Comparison of ENCODE assay signal across 24 cellular contexts in the genomic region with DNA sequence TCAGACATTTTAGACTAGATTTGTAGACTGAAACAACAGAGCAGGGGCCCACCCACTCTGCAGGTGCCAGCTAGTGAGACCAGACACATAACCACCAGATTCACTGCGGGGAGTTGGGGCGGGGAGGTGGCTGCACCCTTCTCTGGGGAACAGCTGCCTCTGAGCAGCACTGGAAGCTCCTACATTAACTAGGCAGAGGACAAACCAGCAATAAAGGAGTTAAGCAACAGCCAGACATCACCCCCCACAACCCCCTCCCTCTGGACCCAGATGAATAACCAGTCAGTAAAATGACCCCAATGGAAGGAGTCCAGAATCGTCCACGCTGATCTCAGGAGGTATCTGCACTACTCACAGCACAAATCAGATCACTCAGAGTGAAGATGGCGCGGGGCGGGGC.
"Had no signal": no experiment of that assay in that cellular context is flagged by ENCODE, and none has a peak within 500 bp of the region (broad histone marks: within the 10 kb centered on the region; RNA-seq: fewer than 3 reads in every experiment).

No MANE protein-coding gene starts in this region.

- H3K4me1 Mint-ChIP-seq: activated CD4-positive, alpha-beta T cell treated with anti-CD3 and anti-CD28 coated beads for 36 hours; activated T-helper 17 cell treated with anti-CD3 and anti-CD28 coated beads, Interleukin-2, amount 50 U/mL, for 72 hours; memory B cell; naive B cell had no signal

- H3K27me3 ChIP-seq: brain microvascular endothelial cell, gastrocnemius medialis had no signal

- H3K27ac Mint-ChIP-seq: activated CD4-positive, alpha-beta T cell treated with anti-CD3 and anti-CD28 coated beads for 36 hours; activated naive CD4-positive, alpha-beta T cell treated with anti-CD3 and anti-CD28 coated beads, Interleukin-2, amount 50 U/mL, for 72 hours; activated T-cell treated with anti-CD3 and anti-CD28 coated beads, Interleukin-2, amount 50 U/mL, for 24 hours; activated T-helper 17 cell treated with anti-CD3 and anti-CD28 coated beads, Interleukin-2, amount 50 U/mL, for 72 hours; effector memory CD8-positive, alpha-beta T cell; memory B cell; naive B cell; progenitor cell of endocrine pancreas; stimulated activated naive CD8-positive, alpha-beta T cell treated with anti-CD3 and anti-CD28 coated beads, Interleukin-15, Interleukin-2, amounts not matched to agents 100 ng/mL and 50 ng/mL, for 24 hours; WTC11 had no signal

- H3K36me3 ChIP-seq: brain microvascular endothelial cell, esophagus squamous epithelium, gastrocnemius medialis, tibial artery had no signal

- H3K4me3 ChIP-seq: esophagus squamous epithelium, gastrocnemius medialis, tibial artery had no signal

- H3K9me3 ChIP-seq: esophagus squamous epithelium, gastrocnemius medialis, tibial artery had no signal

- H3K4me1 ChIP-seq: esophagus squamous epithelium had no signal

- ATAC-seq: activated CD4-positive, alpha-beta T cell treated with anti-CD3 and anti-CD28 coated beads for 36 hours; activated naive CD4-positive, alpha-beta T cell treated with anti-CD3 and anti-CD28 coated beads, Interleukin-2, amount 50 U/mL, for 72 hours; activated T-helper 17 cell treated with anti-CD3 and anti-CD28 coated beads, Interleukin-2, amount 50 U/mL, for 72 hours; effector memory CD8-positive, alpha-beta T cell; gastrocnemius medialis; left cardiac atrium; WTC11 had no signal

- H3K9me3 Mint-ChIP-seq: activated T-cell treated with anti-CD3 and anti-CD28 coated beads, Interleukin-2, amount 50 U/mL, for 24 hours; activated T-helper 17 cell treated with anti-CD3 and anti-CD28 coated beads, Interleukin-2, amount 50 U/mL, for 72 hours; effector memory CD8-positive, alpha-beta T cell; memory B cell; stimulated activated naive CD8-positive, alpha-beta T cell treated with anti-CD3 and anti-CD28 coated beads, Interleukin-15, Interleukin-2, amounts not matched to agents 100 ng/mL and 50 ng/mL, for 24 hours had no signal

- H3K27ac ChIP-seq: brain microvascular endothelial cell, esophagus squamous epithelium, gastrocnemius medialis, tibial artery had no signal

- H3K36me3 Mint-ChIP-seq: activated naive CD4-positive, alpha-beta T cell treated with anti-CD3 and anti-CD28 coated beads, Interleukin-2, amount 50 U/mL, for 72 hours; memory B cell; naive B cell; WTC11 had no signal

- H3K27me3 Mint-ChIP-seq: progenitor cell of endocrine pancreas had no signal

- DNase-seq: activated CD4-positive, alpha-beta T cell treated with anti-CD3 and anti-CD28 coated beads for 36 hours; activated CD4-positive, alpha-beta T cell treated with anti-CD3 and anti-CD28 coated beads, Interleukin-2, amount 50 U/mL, for 4 hours; activated CD8-positive, alpha-beta memory T cell treated with anti-CD3 and anti-CD28 coated beads for 24 hours; activated CD8-positive, alpha-beta memory T cell treated with anti-CD3 and anti-CD28 coated beads, Interleukin-2, amount 50 U/mL, for 4 hours; activated T-cell treated with anti-CD3 and anti-CD28 coated beads, Interleukin-2, amount 50 U/mL, for 24 hours; aorta; brain microvascular endothelial cell; central memory CD4-positive, alpha-beta T cell; dermis blood vessel endothelial cell; effector memory CD8-positive, alpha-beta T cell; esophagus squamous epithelium; gastrocnemius medialis; left cardiac atrium; naive B cell; stimulated activated CD4-positive, alpha-beta T cell treated with anti-CD3 and anti-CD28 coated beads, Interleukin-4, amount 100 ng/mL, for 4 hours; substantia nigra; T-helper 9 cell; tibial artery had no signal

- H3K4me3 Mint-ChIP-seq: activated CD4-positive, alpha-beta T cell treated with anti-CD3 and anti-CD28 coated beads for 36 hours; activated T-cell treated with anti-CD3 and anti-CD28 coated beads, Interleukin-2, amount 50 U/mL, for 24 hours; activated T-helper 17 cell treated with anti-CD3 and anti-CD28 coated beads, Interleukin-2, amount 50 U/mL, for 72 hours; effector memory CD8-positive, alpha-beta T cell; memory B cell; naive B cell; stimulated activated naive CD8-positive, alpha-beta T cell treated with anti-CD3 and anti-CD28 coated beads, Interleukin-15, Interleukin-2, amounts not matched to agents 100 ng/mL and 50 ng/mL, for 24 hours; WTC11 had no signal
